ENCODE assay signal across 26 cellular contexts in the genomic region with DNA sequence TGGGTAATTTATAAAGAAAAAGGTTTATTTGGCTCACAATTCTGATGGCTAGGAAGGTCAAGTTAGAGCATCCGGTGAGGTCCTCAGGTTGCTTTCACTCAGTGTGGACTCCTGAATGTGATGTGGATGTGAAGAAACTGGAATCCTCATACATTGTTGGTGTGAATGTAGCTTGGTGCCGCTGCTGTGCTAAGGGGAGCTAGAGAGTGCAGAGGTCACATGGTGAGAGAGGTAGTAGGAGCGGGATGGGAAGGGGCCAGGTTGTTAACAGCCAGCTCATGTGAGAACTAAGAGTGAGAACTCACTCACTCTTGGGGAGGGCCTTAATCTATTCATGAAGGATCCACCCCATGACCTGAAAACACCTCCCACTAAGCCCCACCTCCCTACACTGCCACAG. TPM values are rescaled to one million over a fixed set of nuclear protein-coding genes. Genes with fewer than 3 reads are reported as not detected.
DNase-seq lines count a peak whose midpoint lies in the region; ATAC-seq and TF ChIP-seq lines count a peak whose summit lies in the region.
"Had no signal": no experiment of that assay in that cellular context is flagged by ENCODE, and none has a peak within 500 bp of the region (broad histone marks: within the 10 kb centered on the region; RNA-seq: fewer than 3 reads in every experiment).

No MANE protein-coding gene starts in this region.

- H2BK15ac ChIP-seq in mesenchymal stem cell (ENCODE audit: low read depth, poor library complexity, severe bottlenecking): no peak overlapping the region

- no peaks in the 10 kb centered on the region for H3K4me1 ChIP-seq in GM23338 (ENCODE audit: insufficient read depth)
- H3K4me1 ChIP-seq in mesenchymal stem cell (ENCODE audit: control insufficient read depth, insufficient read depth, low read depth, low read length): peaks cover 8% of the 10 kb centered on the region
- peaks cover 0 to 68% (median 50%) of the 10 kb centered on the region in 5 donors for H3K4me1 ChIP-seq in subcutaneous abdominal adipose tissue (ENCODE audit: control insufficient read depth in 5 of 5, insufficient read depth in 5 of 5, low read length in 5 of 5)
- H3K4me1 ChIP-seq: BLaER1 had no signal

- no peaks in the 10 kb centered on the region for H3K9me3 ChIP-seq in mesenchymal stem cell (ENCODE audit: control insufficient read depth, low read length)
- H3K9me3 ChIP-seq in subcutaneous abdominal adipose tissue (ENCODE audit: control insufficient read depth in 5 of 5, low read length in 5 of 5): no peaks in the 10 kb centered on the region
- H3K9me3 ChIP-seq: BE2C had no signal

- H3K27ac Mint-ChIP-seq in GM23338: no peak overlapping the region
- H3K27ac Mint-ChIP-seq in WTC11: peak overlapping the region; percentile 64
- H3K27ac Mint-ChIP-seq: CD14-positive monocyte; CD4-positive, alpha-beta memory T cell; CD8-positive, alpha-beta memory T cell had no signal

- H2BK12ac ChIP-seq in mesenchymal stem cell (ENCODE audit: low read length in 2 of 2): no peak overlapping the region

- H2AK5ac ChIP-seq in mesenchymal stem cell (ENCODE audit: low read length, severe bottlenecking): no peak overlapping the region

- H3K27me3 ChIP-seq in GM23338 (ENCODE audit: insufficient read depth) (no peaks in the 10 kb centered on the region), mesenchymal stem cell (ENCODE audit: control insufficient read depth in 1 of 2, insufficient read depth in 1 of 2, low read length in 2 of 2) (no peaks in the 10 kb centered on the region), subcutaneous abdominal adipose tissue (ENCODE audit: control insufficient read depth in 5 of 5, insufficient read depth in 4 of 5, low read length in 5 of 5) (no peaks in the 10 kb centered on the region)
- H3K27me3 ChIP-seq: BE2C, BLaER1 had no signal

- H3K79me2 ChIP-seq in GM23338 (replicated peaks; ENCODE audit: insufficient read depth): peaks cover 100% of the 10 kb centered on the region

- DNase-seq in GM23338 (ENCODE audit: low spot score) (no peak), WTC11 (ENCODE audit: low spot score) (no peak), mesenchymal stem cell (no peak), ecto neural progenitor cell (ENCODE audit: low spot score) (no peak)
- no peak for DNase-seq in activated CD4-positive, alpha-beta T cell treated with anti-CD3 and anti-CD28 coated beads for 4 hours
- DNase-seq: 8988T; ACHN; BE2C; C1 segment of cervical spinal cord; CD4-positive, alpha-beta memory T cell; CD4-positive, CD25-positive, alpha-beta regulatory T cell; CD8-positive, alpha-beta memory T cell; COR-L47; DMS 273 treated with DMSO at 0.1 percent for 48 hours; DMS153; DMS53; DMS79; DND-41; EL; GDM1 had no signal

- H2BK120ac ChIP-seq in mesenchymal stem cell (ENCODE audit: low read depth, low read length): no peak overlapping the region

- no peak overlapping the region for H4K91ac ChIP-seq in mesenchymal stem cell (ENCODE audit: low read length)

- H3K23ac ChIP-seq in mesenchymal stem cell (ENCODE audit: low read length in 2 of 2): no peak overlapping the region

- no peak overlapping the region for H3K4me2 ChIP-seq in GM23338
- H3K4me2 ChIP-seq in mesenchymal stem cell (ENCODE audit: low read length, poor library complexity, severe bottlenecking): no peak overlapping the region
- H3K4me2 ChIP-seq: BLaER1 had no signal

- no peaks in the 10 kb centered on the region for H3K9me2 ChIP-seq in GM23338 (ENCODE audit: insufficient read depth)

- H3K4ac ChIP-seq in mesenchymal stem cell (ENCODE audit: low read depth in 1 of 2, low read length in 2 of 2): no peak overlapping the region

- CTCF ChIA-PET in WTC11 (lab: Charles Lee): interaction anchor here (1.6 kb wide), 1 partner anchor 13 kb away, joined by 6 read pairs; no protein-coding TSS in a partner anchor

- H3K4me3 Mint-ChIP-seq in GM23338: no peak overlapping the region
- no peak overlapping the region for H3K4me3 Mint-ChIP-seq in WTC11
- H3K4me3 Mint-ChIP-seq: CD14-positive monocyte; CD4-positive, alpha-beta memory T cell; CD4-positive, CD25-positive, alpha-beta regulatory T cell; CD8-positive, alpha-beta memory T cell had no signal

- no peak overlapping the region for H2AFZ ChIP-seq in GM23338
- no peak overlapping the region for H2AFZ ChIP-seq in mesenchymal stem cell (ENCODE audit: low read depth, low read length)

- 100% methylated on average over 2 of the region's 3 CpGs for WGBS in mesenchymal stem cell

- H3K9me3 Mint-ChIP-seq in GM23338 (no peaks in the 10 kb centered on the region), WTC11 (peaks cover 8% of the 10 kb centered on the region; the same call in 1 of the 2 replicates)
- H3K9me3 Mint-ChIP-seq: CD8-positive, alpha-beta memory T cell had no signal

- H3K4me1 Mint-ChIP-seq in GM23338: peaks cover 23% of the 10 kb centered on the region
- H3K4me1 Mint-ChIP-seq in WTC11: peaks cover 37% of the 10 kb centered on the region
- H3K4me1 Mint-ChIP-seq: CD4-positive, alpha-beta memory T cell; CD4-positive, CD25-positive, alpha-beta regulatory T cell; CD8-positive, alpha-beta memory T cell had no signal

- no peak for TF ChIP-seq CTCF in GM23338 (conservative IDR thresholded peaks at IDR 0.05; ENCODE audit: low read depth in 2 of 2)
- TF ChIP-seq CTCF in WTC11 (IDR thresholded peaks at IDR 0.05): no peak

- POLR2A ChIA-PET in WTC11 (lab: Charles Lee): no interaction called here

- H3K18ac ChIP-seq in mesenchymal stem cell (ENCODE audit: low read depth in 1 of 2, low read length in 2 of 2): no peak overlapping the region

- peaks cover 1% of the 10 kb centered on the region for H3K27me3 Mint-ChIP-seq in GM23338 (ENCODE audit: insufficient read depth, low read depth, poor library complexity)
- no peaks in the 10 kb centered on the region for H3K27me3 Mint-ChIP-seq in WTC11 (ENCODE audit: low read depth)

- no peak overlapping the region for H3K14ac ChIP-seq in mesenchymal stem cell (ENCODE audit: low read length in 2 of 2)

- H3K79me1 ChIP-seq in mesenchymal stem cell (replicated peaks; ENCODE audit: low read length, poor library complexity, severe bottlenecking): peaks cover 18% of the 10 kb centered on the region

- no peak overlapping the region for H3K4me3 ChIP-seq in GM23338
- H3K4me3 ChIP-seq in mesenchymal stem cell (ENCODE audit: insufficient read depth in 1 of 2, low read depth in 1 of 2, low read length in 2 of 2): no peak overlapping the region
- H3K4me3 ChIP-seq in subcutaneous abdominal adipose tissue (ENCODE audit: low read depth in 1 of 5, low read length in 5 of 5): no peak overlapping the region
- H3K4me3 ChIP-seq: BLaER1, GM12878 had no signal

- peak overlapping the region; percentile 7 for H4K8ac ChIP-seq in mesenchymal stem cell (ENCODE audit: low read length)

- H2BK5ac ChIP-seq in mesenchymal stem cell (ENCODE audit: low read depth, low read length, poor library complexity, severe bottlenecking): no peak overlapping the region

- H3K27ac ChIP-seq in GM23338 (ENCODE audit: low read depth) (0 out of 2 replicates have a peak overlapping the region, but pooled peaks have one; percentile 24), mesenchymal stem cell (ENCODE audit: low read length, poor library complexity, severe bottlenecking) (no peak overlapping the region), subcutaneous abdominal adipose tissue (ENCODE audit: low read depth, low read length) (peak overlapping the region; percentile 12)
- H3K27ac ChIP-seq: BLaER1 had no signal

- H3K9ac ChIP-seq in mesenchymal stem cell (ENCODE audit: low read length) (no peak overlapping the region), subcutaneous abdominal adipose tissue (ENCODE audit: low read length in 5 of 5) (no peak overlapping the region)
- H3K9ac ChIP-seq: BLaER1 had no signal

- no peaks in the 10 kb centered on the region for H3F3A ChIP-seq in GM23338 (replicated peaks; ENCODE audit: low read depth)

- ATAC-seq in GM23338 (peak; percentile 61), WTC11 (peak; percentile 60; the same call in 1 of the 2 replicates), GM21528 (IDR thresholded peaks at IDR 0.05; ENCODE audit: low FRiP score, unreplicated experiment) (no peak), GM21529 (IDR thresholded peaks at IDR 0.05; ENCODE audit: unreplicated experiment) (no peak)
- ATAC-seq: GM12878 had no signal

- peaks cover 47% of the 10 kb centered on the region for H4K20me1 ChIP-seq in GM23338 (replicated peaks; ENCODE audit: insufficient read depth)

- H3K36me3 ChIP-seq in GM23338 (ENCODE audit: insufficient read depth): no peaks in the 10 kb centered on the region
- H3K36me3 ChIP-seq in mesenchymal stem cell (ENCODE audit: control insufficient read depth in 1 of 2, insufficient read depth in 2 of 2, low read depth in 1 of 2, low read length in 2 of 2): no peaks in the 10 kb centered on the region
- peaks cover 0 to under 1% (median 0%) of the 10 kb centered on the region in 5 donors for H3K36me3 ChIP-seq in subcutaneous abdominal adipose tissue (ENCODE audit: control insufficient read depth in 5 of 5, insufficient read depth in 5 of 5, low read length in 5 of 5)
- H3K36me3 ChIP-seq: BE2C, BLaER1 had no signal

- H3K36me3 Mint-ChIP-seq in GM23338 (ENCODE audit: low read depth) (0 out of 3 replicates have a peak, but pooled peaks cover 3% of the 10 kb centered on the region), WTC11 (0 out of 2 replicates have a peak, but pooled peaks cover 4% of the 10 kb centered on the region)
- H3K36me3 Mint-ChIP-seq: CD4-positive, alpha-beta memory T cell; CD4-positive, CD25-positive, alpha-beta regulatory T cell had no signal

TF ChIP-seq in GM23338, 12 proteins besides CTCF, POLR2A, EP300 and RAD21 (continues in another document):
- TF ChIP-seq ZNF331 (CRISPR knock-in tag; IDR thresholded peaks at IDR 0.05; ENCODE audit: low read depth): no peak
- TF ChIP-seq CREB1 (CRISPR knock-in tag; IDR thresholded peaks at IDR 0.05; ENCODE audit: low read depth): no peak

TF ChIP-seq in WTC11, 78 proteins besides CTCF, POLR2A, EP300 and RAD21 (continues in another document):
- TF ChIP-seq ZNF138 (CRISPR knock-in tag; conservative IDR thresholded peaks at IDR 0.05) (no peak), TCF7 (CRISPR knock-in tag; IDR thresholded peaks at IDR 0.05; ENCODE audit: low read depth) (no peak)

RNA-seq across cellular contexts. Expression of a gene that starts 21.8 kb away (rescaled TPM):
- 68.2 and 77.9 TPM in 2 replicates for total RNA-seq in GM23338 (2014; rRNA removed; shearing (Covaris generic))
- 83.4 and 95.7 TPM in 2 replicates for polyA plus RNA-seq in GM23338 (2016; fragmentation: Nextera tagmentation; extraction: Ambion mirVana)
- total RNA-seq in WTC11 (2021): 66.0 to 79.4 TPM (median 69.6 TPM) in 3 replicates
- 32.0 TPM for polyA plus RNA-seq in mesenchymal stem cell (2013, experiment 1 of 2)
- polyA plus RNA-seq in mesenchymal stem cell (2013, experiment 2 of 2): 30.6 TPM

RNA-seq across cellular contexts. Expression of a gene that starts 22.6 kb away (rescaled TPM):
- total RNA-seq in GM23338 (2014; rRNA removed; shearing (Covaris generic)): 23.3 and 23.8 TPM in 2 replicates
- 30.6 and 40.5 TPM in 2 replicates for polyA plus RNA-seq in GM23338 (2016; fragmentation: Nextera tagmentation; extraction: Ambion mirVana)
- total RNA-seq in WTC11 (2021): 21.9 to 31.8 TPM (median 24.7 TPM) in 3 replicates
- 34.0 TPM for polyA plus RNA-seq in mesenchymal stem cell (2013, experiment 1 of 2)
- polyA plus RNA-seq in mesenchymal stem cell (2013, experiment 2 of 2): 33.9 TPM

Comparison
In these comparisons a context has a peak if more than half of its experiments do, and no peak if none do; other contexts are left out.
1. ATAC-seq: peak in GM23338 (single experiment) and WTC11 (single experiment); none in GM21528 (single experiment) and GM21529 (single experiment).